ENCODE assay signal across 8 cellular contexts in the genomic region with DNA sequence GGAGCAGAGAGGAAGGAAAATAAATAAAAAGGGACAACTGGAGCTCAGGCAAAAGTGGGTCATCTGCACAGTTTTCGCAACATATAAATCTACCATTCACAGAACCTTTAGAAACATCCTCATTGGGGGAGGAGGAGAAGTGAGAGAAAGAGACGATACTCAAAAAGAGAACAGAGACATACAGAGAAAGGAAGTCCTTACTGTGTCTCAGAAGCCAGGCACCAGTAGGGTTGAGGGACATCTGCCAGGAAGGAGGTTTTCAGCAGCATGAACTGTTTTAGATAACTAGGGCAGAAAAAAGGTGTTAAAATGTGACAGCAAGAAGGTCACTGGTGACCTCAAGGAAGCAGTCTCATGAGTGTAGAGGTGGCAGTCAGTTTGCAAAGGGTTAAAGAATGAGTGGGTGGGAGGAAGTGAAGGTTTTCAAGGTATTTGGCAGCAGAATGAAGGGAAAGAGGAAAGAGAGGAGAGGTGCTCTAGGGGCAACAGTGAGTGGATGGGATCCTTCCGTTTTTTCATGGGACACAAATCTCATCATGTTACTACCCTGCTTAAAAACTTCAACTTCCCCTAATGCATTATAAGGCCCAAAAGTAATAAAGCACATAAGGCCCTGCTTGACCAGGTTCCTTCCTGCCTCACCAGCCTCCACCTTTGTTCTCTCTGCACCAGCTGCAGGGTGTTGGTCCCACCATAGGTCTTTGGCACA.
DNase-seq lines count a peak whose midpoint lies in the region; ATAC-seq and TF ChIP-seq lines count a peak whose summit lies in the region.

No MANE protein-coding gene starts in this region.

- peak; percentile 14 to 26 (median 18) for DNase-seq in effector memory CD8-positive, alpha-beta T cell
- DNase-seq in SHP77 treated with DMSO at 0.1 percent for 48 hours (lab: John Stamatoyannopoulos, UW) (no peak), NCI-H2081 treated with DMSO at 0.1 percent for 48 hours (lab: John Stamatoyannopoulos, UW) (no peak), NCI-H1105 (lab: John Stamatoyannopoulos, UW) (no peak), DMS53 treated with DMSO at 0.1 percent for 48 hours (lab: John Stamatoyannopoulos, UW; ENCODE audit: unreplicated experiment) (no peak)

- H3K9me3 Mint-ChIP-seq in effector memory CD8-positive, alpha-beta T cell = no peaks in the 10 kb centered on the region

- peak; percentile 90 for ATAC-seq in GM18505 (IDR thresholded peaks at IDR 0.05; ENCODE audit: unreplicated experiment)
- peak; percentile 89 for ATAC-seq in GM21576 (IDR thresholded peaks at IDR 0.05; ENCODE audit: unreplicated experiment)
- ATAC-seq in effector memory CD8-positive, alpha-beta T cell (replicated peaks) = peak; percentile 82

- TF ChIP-seq RAD21 in Ishikawa (IDR thresholded peaks at IDR 0.05; ENCODE audit: low read depth) = no peak

- no peak overlapping the region for H3K27ac Mint-ChIP-seq in effector memory CD8-positive, alpha-beta T cell

- H3K4me3 Mint-ChIP-seq in effector memory CD8-positive, alpha-beta T cell = no peak overlapping the region

- H3K27me3 Mint-ChIP-seq in effector memory CD8-positive, alpha-beta T cell = no peaks in the 10 kb centered on the region

- no peak for TF ChIP-seq POLR2A in GM18505 (IDR thresholded peaks at IDR 0.05; ENCODE audit: borderline replicate concordance, extremely low read depth, insufficient read depth, insufficient read length)

- H3K4me1 Mint-ChIP-seq in effector memory CD8-positive, alpha-beta T cell (ENCODE audit: low read depth in 2 of 2) = peaks cover 40 to 51% of the 10 kb centered on the region in 2 donors

- H3K36me3 Mint-ChIP-seq in effector memory CD8-positive, alpha-beta T cell (ENCODE audit: insufficient read depth) = peaks cover 21% of the 10 kb centered on the region

- no peak for TF ChIP-seq EP300 in Ishikawa (IDR thresholded peaks at IDR 0.05; ENCODE audit: borderline replicate concordance)

TF ChIP-seq in Ishikawa, 13 proteins besides CTCF, POLR2A, EP300 and RAD21:
- TF ChIP-seq EGR1 (IDR thresholded peaks at IDR 0.05) (peak; percentile 69; the same call in 1 of the 2 replicates), TAF1 (IDR thresholded peaks at IDR 0.05; ENCODE audit: low read depth) (no peak)

Comparison
In these comparisons a context has a peak if more than half of its experiments do, and no peak if none do; other contexts are left out.
1. DNase-seq: peak in effector memory CD8-positive, alpha-beta T cell (3 of 3); none in SHP77 treated with DMSO at 0.1 percent for 48 hours (single experiment), NCI-H2081 treated with DMSO at 0.1 percent for 48 hours (single experiment), NCI-H1105 (single experiment) and DMS53 treated with DMSO at 0.1 percent for 48 hours (single experiment).
2. Peak in every context shown above with its lines, with median percentiles within 50 percentile points of each other: ATAC-seq.